Comparison of ENCODE assay signal across 8 cellular contexts in genomic region chr17:43018008-43018853, GRCh38. TPM values are rescaled to one million over a fixed set of nuclear protein-coding genes. Genes with fewer than 3 reads are reported as not detected.
A peak's percentile ranks its signal among the peaks of the same experiment; 100 is the strongest.
DNase-seq lines count a peak whose midpoint lies in the region; ATAC-seq and TF ChIP-seq lines count a peak whose summit lies in the region.

No MANE protein-coding gene starts in this region.

- no peak overlapping the region for H3K4me3 Mint-ChIP-seq in activated naive CD4-positive, alpha-beta T cell treated with anti-CD3 and anti-CD28 coated beads for 36 hours

- no peaks in the 10 kb centered on the region for H3K9me3 ChIP-seq in esophagus muscularis mucosa
- no peaks in the 10 kb centered on the region for H3K9me3 ChIP-seq in stomach smooth muscle (ENCODE audit: control insufficient read depth in 2 of 2, low read length in 2 of 2)

- no peak for ATAC-seq in HG03378 (IDR thresholded peaks at IDR 0.05; ENCODE audit: unreplicated experiment)

- H3K27ac ChIP-seq in esophagus muscularis mucosa (replicated peaks in 1 of 4) (peak overlapping the region; percentile 47 to 93 (median 86)), stomach smooth muscle (ENCODE audit: low read length) (peak overlapping the region; percentile 31)

- no peaks in the 10 kb centered on the region for H3K9me3 Mint-ChIP-seq in activated naive CD4-positive, alpha-beta T cell treated with anti-CD3 and anti-CD28 coated beads for 36 hours

- no peak overlapping the region for H3K27ac Mint-ChIP-seq in activated naive CD4-positive, alpha-beta T cell treated with anti-CD3 and anti-CD28 coated beads for 36 hours

- H3K36me3 ChIP-seq in esophagus muscularis mucosa (peaks cover 12 to 53% (median 50%) of the 10 kb centered on the region in 4 donors), stomach smooth muscle (ENCODE audit: control insufficient read depth in 2 of 2, insufficient read depth in 2 of 2, low read length in 2 of 2) (peaks cover 28 to 33% of the 10 kb centered on the region in 2 donors)

- intact Hi-C loops in activated naive CD4-positive, alpha-beta T cell treated with anti-CD3 and anti-CD28 coated beads for 36 hours (cut with micrococcal nuclease), result no loop called here
- intact Hi-C loops in esophagus muscularis mucosa (cut with DNase I), result no loop called here

- H3K4me1 ChIP-seq in esophagus muscularis mucosa (peaks cover 69 to 81% (median 78%) of the 10 kb centered on the region in 4 donors), stomach smooth muscle (ENCODE audit: control insufficient read depth, insufficient read depth, low read length) (peaks cover 49% of the 10 kb centered on the region)

- no peak for TF ChIP-seq POLR2A in esophagus muscularis mucosa (IDR thresholded peaks at IDR 0.05; ENCODE audit: low read depth)

- no peak overlapping the region for H3K4me3 ChIP-seq in esophagus muscularis mucosa
- no peak overlapping the region for H3K4me3 ChIP-seq in stomach smooth muscle (ENCODE audit: low read length in 2 of 2)

- H3K9ac ChIP-seq in stomach smooth muscle (ENCODE audit: low read length in 2 of 2), result no peak overlapping the region

- H3K27me3 ChIP-seq in esophagus muscularis mucosa (no peaks in the 10 kb centered on the region), stomach smooth muscle (ENCODE audit: control insufficient read depth in 1 of 2, insufficient read depth in 2 of 2, low read length in 2 of 2) (no peaks in the 10 kb centered on the region)

- no peaks in the 10 kb centered on the region for H3K27me3 Mint-ChIP-seq in activated naive CD4-positive, alpha-beta T cell treated with anti-CD3 and anti-CD28 coated beads for 36 hours (ENCODE audit: low read depth)

- peak; percentile 24 for DNase-seq in activated naive CD4-positive, alpha-beta T cell treated with Interleukin-2 at 50 U/mL for 16 hours
- DNase-seq in activated naive CD4-positive, alpha-beta T cell treated with anti-CD3 and anti-CD28 coated beads for 36 hours, result no peak
- DNase-seq in RPMI8226, result peak; percentile 38
- DNase-seq in esophagus muscularis mucosa (ENCODE audit: extremely low spot score), result no peak
- DNase-seq in GM10266 (ENCODE audit: extremely low spot score), result no peak
- DNase-seq in hippocampal formation (lab: John Stamatoyannopoulos, UW), result no peak

- TF ChIP-seq EP300 in esophagus muscularis mucosa (IDR thresholded peaks at IDR 0.05), result no peak

- WGBS in esophagus muscularis mucosa, result 65% methylated on average over 19 of the region's 19 CpGs

- peaks cover 4% of the 10 kb centered on the region for H3K36me3 Mint-ChIP-seq in activated naive CD4-positive, alpha-beta T cell treated with anti-CD3 and anti-CD28 coated beads for 36 hours (ENCODE audit: low read depth)

- TF ChIP-seq CTCF in esophagus muscularis mucosa (IDR thresholded peaks at IDR 0.05), result no peak
- TF ChIP-seq CTCF in GM10266 (IDR thresholded peaks at IDR 0.05; ENCODE audit: control insufficient read depth, insufficient read depth, low read depth, missing control alignments), result no peak

- CTCF ChIA-PET in activated naive CD4-positive, alpha-beta T cell treated with anti-CD3 and anti-CD28 coated beads for 36 hours (lab: Charles Lee), result interaction anchor here (0.6 kb wide), 1 partner anchor 533 kb away, joined by 5 read pairs; no protein-coding TSS in a partner anchor

- peaks cover 24% of the 10 kb centered on the region for H3K4me1 Mint-ChIP-seq in activated naive CD4-positive, alpha-beta T cell treated with anti-CD3 and anti-CD28 coated beads for 36 hours (ENCODE audit: low read depth)

RNA-seq across cellular contexts. Expression of gene VAT1, which starts 4.0 kb away (rescaled TPM):
- 10 to 100 TPM; 32.6 to 34.7 TPM for total RNA-seq in activated naive CD4-positive, alpha-beta T cell treated with anti-CD3 and anti-CD28 coated beads for 36 hours
- total RNA-seq in esophagus muscularis mucosa, result 100 to 1,000 TPM; 106 to 190 (median 139) TPM

RNA-seq across cellular contexts. Expression of gene RND2, which starts 6.8 kb away (rescaled TPM):
- total RNA-seq in activated naive CD4-positive, alpha-beta T cell treated with anti-CD3 and anti-CD28 coated beads for 36 hours, result not detected
- 1 to 10 TPM; 2.7 to 3.2 (median 2.8) TPM for total RNA-seq in esophagus muscularis mucosa

RNA-seq across cellular contexts. Expression of gene IFI35, which starts 11.6 kb away (rescaled TPM):
- 10 to 100 TPM; 43.9 to 50.5 TPM for total RNA-seq in activated naive CD4-positive, alpha-beta T cell treated with anti-CD3 and anti-CD28 coated beads for 36 hours
- total RNA-seq in esophagus muscularis mucosa, result 10 to 100 TPM; 21.2 to 36.1 (median 28.8) TPM

RNA-seq across cellular contexts. Expression of gene RPL27, which starts 20.0 kb away (rescaled TPM):
- 1,000 to 10,000 TPM; 1,974 to 2,033 TPM for total RNA-seq in activated naive CD4-positive, alpha-beta T cell treated with anti-CD3 and anti-CD28 coated beads for 36 hours
- 1,000 to 10,000 TPM; 1,126 to 2,755 (median 1,417) TPM for total RNA-seq in esophagus muscularis mucosa

RNA-seq across cellular contexts. Expression of gene RUNDC1, which starts 37.9 kb away (rescaled TPM):
- 1 to 10 TPM; 5.9 to 6.5 TPM for total RNA-seq in activated naive CD4-positive, alpha-beta T cell treated with anti-CD3 and anti-CD28 coated beads for 36 hours
- total RNA-seq in esophagus muscularis mucosa, result 10 to 100 TPM; 13.3 to 19.1 (median 16.5) TPM

Comparison
In these comparisons a context has a peak if more than half of its experiments do, and no peak if none do; other contexts are left out.
1. DNase-seq: peak in activated naive CD4-positive, alpha-beta T cell treated with Interleukin-2 at 50 U/mL for 16 hours (single experiment) and RPMI8226 (single experiment); none in activated naive CD4-positive, alpha-beta T cell treated with anti-CD3 and anti-CD28 coated beads for 36 hours (single experiment), esophagus muscularis mucosa (single experiment), GM10266 (single experiment) and hippocampal formation (0 of 2).